24 cellular contexts compared by ENCODE assay signal in the genomic region with DNA sequence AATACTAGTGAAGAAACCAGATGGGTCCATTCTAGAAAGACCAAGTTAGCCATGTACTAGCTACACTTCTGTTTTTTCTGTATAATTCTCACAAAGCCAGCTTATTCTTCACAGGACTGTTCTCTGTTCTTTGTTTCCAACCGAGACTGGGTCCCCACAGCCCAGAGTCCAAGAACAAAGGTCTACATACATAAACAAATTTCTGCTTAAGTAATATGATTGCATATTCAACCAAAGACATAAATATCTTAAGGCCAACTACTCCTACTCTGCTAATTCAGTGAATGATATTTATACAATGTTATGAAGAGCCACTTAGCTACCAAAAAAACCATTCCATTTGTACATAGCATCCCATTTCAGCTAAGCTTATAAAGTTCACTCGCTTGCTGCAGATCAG.
"Had no signal": no experiment of that assay in that cellular context is flagged by ENCODE, and none has a peak within 500 bp of the region (broad histone marks: within the 10 kb centered on the region; RNA-seq: fewer than 3 reads in every experiment).

No MANE protein-coding gene starts in this region.

- ATAC-seq: activated naive CD4-positive, alpha-beta T cell treated with anti-CD3 and anti-CD28 coated beads, Interleukin-2, amount 50 U/mL, for 72 hours; activated T-helper 17 cell treated with anti-CD3 and anti-CD28 coated beads, Interleukin-2, amount 50 U/mL, for 72 hours; gastroesophageal sphincter; heart right ventricle; lower lobe of right lung; naive thymus-derived CD4-positive, alpha-beta T cell; stimulated activated naive CD8-positive, alpha-beta T cell treated with anti-CD3 and anti-CD28 coated beads, Interleukin-15, Interleukin-2, amounts not matched to agents 100 U/mL and 50 U/mL, for 24 hours; WTC11 had no signal

- H3K4me3 Mint-ChIP-seq: activated T-cell treated with anti-CD3 and anti-CD28 coated beads, Interleukin-2, amount 50 U/mL, for 24 hours; activated T-helper 17 cell treated with anti-CD3 and anti-CD28 coated beads, Interleukin-2, amount 50 U/mL, for 72 hours; central memory CD8-positive, alpha-beta T cell; naive thymus-derived CD4-positive, alpha-beta T cell; neural crest cell; T-helper 1 cell treated with Interleukin-12 subunit alpha and Interleukin-12 subunit beta and Interleukin-4 antibody, amounts not matched to agents 30 μg/mL and 1 μg/mL, for 36 hours; WTC11 had no signal

- H3K36me3 Mint-ChIP-seq: activated naive CD4-positive, alpha-beta T cell treated with anti-CD3 and anti-CD28 coated beads, Interleukin-2, amount 50 U/mL, for 72 hours; naive thymus-derived CD4-positive, alpha-beta T cell; WTC11 had no signal

- H3K4me1 Mint-ChIP-seq: activated T-helper 17 cell treated with anti-CD3 and anti-CD28 coated beads, Interleukin-2, amount 50 U/mL, for 72 hours; central memory CD8-positive, alpha-beta T cell; naive thymus-derived CD4-positive, alpha-beta T cell; neural crest cell had no signal

- DNase-seq: activated CD8-positive, alpha-beta memory T cell treated with anti-CD3 and anti-CD28 coated beads for 24 hours; activated CD8-positive, alpha-beta memory T cell treated with anti-CD3 and anti-CD28 coated beads, Interleukin-2, amount 50 U/mL, for 4 hours; activated T-cell treated with anti-CD3 and anti-CD28 coated beads, Interleukin-2, amount 50 U/mL, for 24 hours; colonic mucosa; heart right ventricle; lower lobe of right lung; naive thymus-derived CD4-positive, alpha-beta T cell; spleen; stimulated activated CD4-positive, alpha-beta T cell treated with anti-CD3 and anti-CD28 coated beads, Interleukin-4, amount 100 ng/mL, for 1 hour; stimulated activated naive CD8-positive, alpha-beta T cell treated with anti-CD3 and anti-CD28 coated beads, Interleukin-15, Interleukin-2, amounts not matched to agents 100 U/mL and 50 U/mL, for 24 hours; T1000 had no signal

- H3K27me3 Mint-ChIP-seq: activated T-cell treated with anti-CD3 and anti-CD28 coated beads, Interleukin-2, amount 50 U/mL, for 24 hours; activated T-helper 17 cell treated with anti-CD3 and anti-CD28 coated beads, Interleukin-2, amount 50 U/mL, for 72 hours; central memory CD8-positive, alpha-beta T cell; naive thymus-derived CD4-positive, alpha-beta T cell; progenitor cell of endocrine pancreas had no signal

- H3K27ac Mint-ChIP-seq: activated naive CD4-positive, alpha-beta T cell treated with anti-CD3 and anti-CD28 coated beads, Interleukin-2, amount 50 U/mL, for 72 hours; activated T-cell treated with anti-CD3 and anti-CD28 coated beads, Interleukin-2, amount 50 U/mL, for 24 hours; activated T-helper 17 cell treated with anti-CD3 and anti-CD28 coated beads, Interleukin-2, amount 50 U/mL, for 72 hours; naive thymus-derived CD4-positive, alpha-beta T cell; progenitor cell of endocrine pancreas; T-helper 1 cell treated with Interleukin-12 subunit alpha and Interleukin-12 subunit beta and Interleukin-4 antibody, amounts not matched to agents 30 μg/mL and 1 μg/mL, for 36 hours; WTC11 had no signal

- H3K27ac ChIP-seq: ascending aorta, colonic mucosa, esophagus muscularis mucosa, gastroesophageal sphincter, heart right ventricle, lower lobe of right lung, right atrium auricular region, spleen had no signal

- H3K9me3 Mint-ChIP-seq: activated naive CD4-positive, alpha-beta T cell treated with anti-CD3 and anti-CD28 coated beads, Interleukin-2, amount 50 U/mL, for 72 hours; activated T-cell treated with anti-CD3 and anti-CD28 coated beads, Interleukin-2, amount 50 U/mL, for 24 hours; activated T-helper 17 cell treated with anti-CD3 and anti-CD28 coated beads, Interleukin-2, amount 50 U/mL, for 72 hours; central memory CD8-positive, alpha-beta T cell; naive thymus-derived CD4-positive, alpha-beta T cell; neural crest cell; T-helper 1 cell treated with Interleukin-12 subunit alpha and Interleukin-12 subunit beta and Interleukin-4 antibody, amounts not matched to agents 30 μg/mL and 1 μg/mL, for 36 hours had no signal

- FAIRE-seq: keratinocyte, urothelium cell line had no signal
